In the genomic region with DNA sequence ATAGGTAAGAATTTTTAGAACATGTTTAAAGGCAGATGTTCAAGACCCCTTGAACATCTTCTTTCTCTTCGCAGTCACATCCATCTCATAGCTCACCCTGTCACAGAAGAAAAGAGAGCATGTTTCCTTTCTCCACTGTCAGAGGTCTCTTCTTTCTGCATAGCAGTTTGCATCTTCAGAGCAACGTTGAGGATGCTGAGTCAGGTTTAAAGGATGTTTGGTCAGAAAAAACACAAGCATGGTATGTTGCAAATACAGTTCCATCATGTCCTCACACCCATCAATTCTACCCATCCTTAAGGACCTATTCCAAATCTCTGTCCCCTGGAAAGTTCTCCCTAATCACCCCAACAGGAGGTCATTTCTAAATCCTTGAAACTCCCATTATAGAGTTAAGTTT, we compare ENCODE assay signal across 17 cellular contexts.
"Had no signal": no experiment of that assay in that cellular context is flagged by ENCODE, and none has a peak within 500 bp of the region (broad histone marks: within the 10 kb centered on the region; RNA-seq: fewer than 3 reads in every experiment).

No MANE protein-coding gene starts in this region.

- H3K4me3 ChIP-seq: esophagus muscularis mucosa, tibial artery, uterus had no signal

- H3K27me3 ChIP-seq: esophagus muscularis mucosa, tibial artery, uterus had no signal

- DNase-seq: activated CD4-positive, alpha-beta T cell treated with anti-CD3 and anti-CD28 coated beads for 1 hour; activated CD8-positive, alpha-beta memory T cell treated with anti-CD3 and anti-CD28 coated beads for 24 hours; activated gamma-delta T cell; activated T-cell treated with anti-CD3 and anti-CD28 coated beads, Interleukin-2, amount 50 U/mL, for 72 hours; effector CD8-positive, alpha-beta T cell; left cardiac atrium; mesendoderm; naive thymus-derived CD8-positive, alpha-beta T cell; stimulated activated CD4-positive, alpha-beta T cell treated with anti-CD3 and anti-CD28 coated beads, Interleukin-2, amount 100 ng/mL, for 24 hours; stimulated activated naive CD4-positive, alpha-beta T cell treated with Interleukin-2 at 50 U/mL for 16 hours; T-helper 2 cell; tibial artery; uterus; WERI-Rb-1 had no signal

- H3K36me3 ChIP-seq: esophagus muscularis mucosa, tibial artery, uterus, WERI-Rb-1 had no signal

- H3K27ac ChIP-seq: esophagus muscularis mucosa, tibial artery, uterus, WERI-Rb-1 had no signal

- H3K27me3 Mint-ChIP-seq: activated naive CD4-positive, alpha-beta T cell treated with anti-CD3 and anti-CD28 coated beads, Interleukin-2, amount 50 U/mL, for 24 hours; dendritic cell treated with granulocyte-macrophage colony-stimulating factor and Interleukin-4, amounts not matched to agents 40 ng/mL and 50 ng/mL, for 4 days had no signal

- H3K4me1 Mint-ChIP-seq: activated naive CD4-positive, alpha-beta T cell treated with anti-CD3 and anti-CD28 coated beads, Interleukin-2, amount 50 U/mL, for 24 hours; naive thymus-derived CD8-positive, alpha-beta T cell had no signal

- ATAC-seq: activated T-cell treated with anti-CD3 and anti-CD28 coated beads, Interleukin-2, amount 50 U/mL, for 72 hours; left cardiac atrium; naive thymus-derived CD8-positive, alpha-beta T cell had no signal

- H3K4me3 Mint-ChIP-seq: activated naive CD4-positive, alpha-beta T cell treated with anti-CD3 and anti-CD28 coated beads, Interleukin-2, amount 50 U/mL, for 24 hours; activated T-cell treated with anti-CD3 and anti-CD28 coated beads, Interleukin-2, amount 50 U/mL, for 72 hours; dendritic cell treated with granulocyte-macrophage colony-stimulating factor and Interleukin-4, amounts not matched to agents 40 ng/mL and 50 ng/mL, for 4 days; naive thymus-derived CD8-positive, alpha-beta T cell had no signal

- H3K27ac Mint-ChIP-seq: activated naive CD4-positive, alpha-beta T cell treated with anti-CD3 and anti-CD28 coated beads, Interleukin-2, amount 50 U/mL, for 24 hours; activated T-cell treated with anti-CD3 and anti-CD28 coated beads, Interleukin-2, amount 50 U/mL, for 72 hours; naive thymus-derived CD8-positive, alpha-beta T cell had no signal

- H3K9me3 ChIP-seq: esophagus muscularis mucosa, tibial artery, uterus had no signal

- H3K36me3 Mint-ChIP-seq: activated naive CD4-positive, alpha-beta T cell treated with anti-CD3 and anti-CD28 coated beads, Interleukin-2, amount 50 U/mL, for 24 hours; naive thymus-derived CD8-positive, alpha-beta T cell had no signal
